ENCODE assay signal across 1 cellular context in the genomic region with DNA sequence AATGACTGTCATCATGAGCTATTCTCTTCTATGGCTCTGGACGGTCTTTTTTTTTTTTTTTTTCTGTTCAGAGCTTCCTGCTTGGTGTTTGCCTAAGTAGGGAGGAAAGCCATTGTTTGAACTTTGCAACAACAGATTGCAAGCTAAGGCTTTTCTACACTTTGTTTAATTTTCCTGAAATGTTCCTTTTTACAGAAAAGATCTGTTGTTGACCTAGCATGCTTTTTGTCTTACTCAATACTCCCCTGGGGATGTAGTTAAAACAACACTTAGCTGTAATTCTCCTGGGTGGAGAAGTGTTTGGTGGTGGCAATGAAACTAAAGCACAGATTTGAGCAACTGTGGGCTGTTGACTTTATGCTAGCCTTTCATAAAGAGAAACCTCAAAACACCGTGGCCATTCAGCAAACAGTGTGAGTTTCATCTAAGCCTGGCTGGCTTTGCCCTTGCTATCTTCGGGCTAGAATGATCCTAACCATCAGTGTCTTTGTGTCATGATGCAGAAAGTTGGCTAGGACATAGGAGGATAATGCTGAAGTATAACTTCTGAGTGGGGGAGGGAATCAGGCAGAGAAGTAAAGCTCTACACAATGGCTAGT.
TF ChIP-seq lines count a peak whose summit lies in the region.

No MANE protein-coding gene starts in this region.

TF ChIP-seq in GM12878, 131 proteins besides CTCF, POLR2A, EP300 and RAD21 (continued from another document and continues in another):
- TF ChIP-seq IRF5 (IDR thresholded peaks at IDR 0.05; ENCODE audit: borderline replicate concordance) (no peak), ESRRA (IDR thresholded peaks at IDR 0.05; ENCODE audit: low read length) (no peak), YY1 (IDR thresholded peaks at IDR 0.05; ENCODE audit: low read depth, low read length) (no peak), CBFB (IDR thresholded peaks at IDR 0.05; ENCODE audit: low read depth) (no peak), SPI1 (IDR thresholded peaks at IDR 0.05; ENCODE audit: borderline replicate concordance, insufficient read depth, low read depth, low read length) (no peak), RFX5 (IDR thresholded peaks at IDR 0.05; ENCODE audit: low read depth, low read length) (no peak), MYB (IDR thresholded peaks at IDR 0.05; ENCODE audit: borderline replicate concordance, low read depth, low read length) (no peak), CEBPB (IDR thresholded peaks at IDR 0.05; ENCODE audit: borderline replicate concordance in 1 of 2, low read depth in 2 of 2, low read length in 2 of 2) (no peak), E4F1 (IDR thresholded peaks at IDR 0.05; ENCODE audit: borderline replicate concordance, partially characterized antibody) (no peak), NFXL1 (IDR thresholded peaks at IDR 0.05; ENCODE audit: borderline replicate concordance) (no peak), MEF2B (IDR thresholded peaks at IDR 0.05; ENCODE audit: partially characterized antibody, poor library complexity, severe bottlenecking) (peak; percentile 94), LARP7 (IDR thresholded peaks at IDR 0.05) (no peak), NRF1 (conservative IDR thresholded peaks at IDR 0.05; ENCODE audit: low read depth, low read length) (no peak), TCF7 (IDR thresholded peaks at IDR 0.05; ENCODE audit: borderline replicate concordance) (no peak), ATF7 (IDR thresholded peaks at IDR 0.05; ENCODE audit: low read depth) (peak; percentile 47), BHLHE40 (IDR thresholded peaks at IDR 0.05; ENCODE audit: borderline replicate concordance in 1 of 2, low read depth in 2 of 2, low read length in 1 of 2) (peak; percentile 52 to 69; a peak in 2 of 4 replicates), ZNF24 (IDR thresholded peaks at IDR 0.05) (peak; percentile 28; the same call in 1 of the 2 replicates), NFIC (IDR thresholded peaks at IDR 0.05; ENCODE audit: low read depth, low read length) (peak; percentile 67), HDGF (IDR thresholded peaks at IDR 0.05) (no peak), E2F4 (IDR thresholded peaks at IDR 0.05; ENCODE audit: low read depth, low read length) (no peak), ZBTB4 (CRISPR knock-in tag; IDR thresholded peaks at IDR 0.05) (no peak), CBX3 (IDR thresholded peaks at IDR 0.05; ENCODE audit: borderline replicate concordance, low read depth) (no peak), JUND (IDR thresholded peaks at IDR 0.05; ENCODE audit: low read depth, low read length) (no peak), TBL1XR1 (IDR thresholded peaks at IDR 0.05; ENCODE audit: low read depth, low read length) (peak; percentile 82), ZNF274 (IDR thresholded peaks at IDR 0.05; ENCODE audit: insufficient read depth, insufficient read length) (no peak), FOXK2 (IDR thresholded peaks at IDR 0.05) (no peak), BRCA1 (IDR thresholded peaks at IDR 0.05; ENCODE audit: low read depth, low read length) (no peak), HDAC6 (IDR thresholded peaks at IDR 0.05; ENCODE audit: unreplicated experiment) (no peak)
- TF ChIP-seq, protein P1, sequence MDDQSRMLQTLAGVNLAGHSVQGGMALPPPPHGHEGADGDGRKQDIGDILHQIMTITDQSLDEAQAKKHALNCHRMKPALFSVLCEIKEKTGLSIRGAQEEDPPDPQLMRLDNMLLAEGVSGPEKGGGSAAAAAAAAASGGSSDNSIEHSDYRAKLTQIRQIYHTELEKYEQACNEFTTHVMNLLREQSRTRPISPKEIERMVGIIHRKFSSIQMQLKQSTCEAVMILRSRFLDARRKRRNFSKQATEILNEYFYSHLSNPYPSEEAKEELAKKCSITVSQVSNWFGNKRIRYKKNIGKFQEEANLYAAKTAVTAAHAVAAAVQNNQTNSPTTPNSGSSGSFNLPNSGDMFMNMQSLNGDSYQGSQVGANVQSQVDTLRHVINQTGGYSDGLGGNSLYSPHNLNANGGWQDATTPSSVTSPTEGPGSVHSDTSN (IDR thresholded peaks at IDR 0.05; ENCODE audit: insufficient replicate concordance, low read depth, low read length): no peak
- TF ChIP-seq, protein P2, sequence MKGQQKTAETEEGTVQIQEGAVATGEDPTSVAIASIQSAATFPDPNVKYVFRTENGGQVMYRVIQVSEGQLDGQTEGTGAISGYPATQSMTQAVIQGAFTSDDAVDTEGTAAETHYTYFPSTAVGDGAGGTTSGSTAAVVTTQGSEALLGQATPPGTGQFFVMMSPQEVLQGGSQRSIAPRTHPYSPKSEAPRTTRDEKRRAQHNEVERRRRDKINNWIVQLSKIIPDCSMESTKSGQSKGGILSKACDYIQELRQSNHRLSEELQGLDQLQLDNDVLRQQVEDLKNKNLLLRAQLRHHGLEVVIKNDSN (IDR thresholded peaks at IDR 0.05; ENCODE audit: borderline replicate concordance, extremely low read length, insufficient read depth, low read depth, low read length): no peak
- TF ChIP-seq, protein P3, sequence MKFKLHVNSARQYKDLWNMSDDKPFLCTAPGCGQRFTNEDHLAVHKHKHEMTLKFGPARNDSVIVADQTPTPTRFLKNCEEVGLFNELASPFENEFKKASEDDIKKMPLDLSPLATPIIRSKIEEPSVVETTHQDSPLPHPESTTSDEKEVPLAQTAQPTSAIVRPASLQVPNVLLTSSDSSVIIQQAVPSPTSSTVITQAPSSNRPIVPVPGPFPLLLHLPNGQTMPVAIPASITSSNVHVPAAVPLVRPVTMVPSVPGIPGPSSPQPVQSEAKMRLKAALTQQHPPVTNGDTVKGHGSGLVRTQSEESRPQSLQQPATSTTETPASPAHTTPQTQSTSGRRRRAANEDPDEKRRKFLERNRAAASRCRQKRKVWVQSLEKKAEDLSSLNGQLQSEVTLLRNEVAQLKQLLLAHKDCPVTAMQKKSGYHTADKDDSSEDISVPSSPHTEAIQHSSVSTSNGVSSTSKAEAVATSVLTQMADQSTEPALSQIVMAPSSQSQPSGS (IDR thresholded peaks at IDR 0.05; ENCODE audit: low read length): peak; percentile 67
- TF ChIP-seq, protein P4, sequence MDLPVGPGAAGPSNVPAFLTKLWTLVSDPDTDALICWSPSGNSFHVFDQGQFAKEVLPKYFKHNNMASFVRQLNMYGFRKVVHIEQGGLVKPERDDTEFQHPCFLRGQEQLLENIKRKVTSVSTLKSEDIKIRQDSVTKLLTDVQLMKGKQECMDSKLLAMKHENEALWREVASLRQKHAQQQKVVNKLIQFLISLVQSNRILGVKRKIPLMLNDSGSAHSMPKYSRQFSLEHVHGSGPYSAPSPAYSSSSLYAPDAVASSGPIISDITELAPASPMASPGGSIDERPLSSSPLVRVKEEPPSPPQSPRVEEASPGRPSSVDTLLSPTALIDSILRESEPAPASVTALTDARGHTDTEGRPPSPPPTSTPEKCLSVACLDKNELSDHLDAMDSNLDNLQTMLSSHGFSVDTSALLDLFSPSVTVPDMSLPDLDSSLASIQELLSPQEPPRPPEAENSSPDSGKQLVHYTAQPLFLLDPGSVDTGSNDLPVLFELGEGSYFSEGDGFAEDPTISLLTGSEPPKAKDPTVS (IDR thresholded peaks at IDR 0.05; ENCODE audit: low read depth, low read length): no peak
- TF ChIP-seq, protein P5, sequence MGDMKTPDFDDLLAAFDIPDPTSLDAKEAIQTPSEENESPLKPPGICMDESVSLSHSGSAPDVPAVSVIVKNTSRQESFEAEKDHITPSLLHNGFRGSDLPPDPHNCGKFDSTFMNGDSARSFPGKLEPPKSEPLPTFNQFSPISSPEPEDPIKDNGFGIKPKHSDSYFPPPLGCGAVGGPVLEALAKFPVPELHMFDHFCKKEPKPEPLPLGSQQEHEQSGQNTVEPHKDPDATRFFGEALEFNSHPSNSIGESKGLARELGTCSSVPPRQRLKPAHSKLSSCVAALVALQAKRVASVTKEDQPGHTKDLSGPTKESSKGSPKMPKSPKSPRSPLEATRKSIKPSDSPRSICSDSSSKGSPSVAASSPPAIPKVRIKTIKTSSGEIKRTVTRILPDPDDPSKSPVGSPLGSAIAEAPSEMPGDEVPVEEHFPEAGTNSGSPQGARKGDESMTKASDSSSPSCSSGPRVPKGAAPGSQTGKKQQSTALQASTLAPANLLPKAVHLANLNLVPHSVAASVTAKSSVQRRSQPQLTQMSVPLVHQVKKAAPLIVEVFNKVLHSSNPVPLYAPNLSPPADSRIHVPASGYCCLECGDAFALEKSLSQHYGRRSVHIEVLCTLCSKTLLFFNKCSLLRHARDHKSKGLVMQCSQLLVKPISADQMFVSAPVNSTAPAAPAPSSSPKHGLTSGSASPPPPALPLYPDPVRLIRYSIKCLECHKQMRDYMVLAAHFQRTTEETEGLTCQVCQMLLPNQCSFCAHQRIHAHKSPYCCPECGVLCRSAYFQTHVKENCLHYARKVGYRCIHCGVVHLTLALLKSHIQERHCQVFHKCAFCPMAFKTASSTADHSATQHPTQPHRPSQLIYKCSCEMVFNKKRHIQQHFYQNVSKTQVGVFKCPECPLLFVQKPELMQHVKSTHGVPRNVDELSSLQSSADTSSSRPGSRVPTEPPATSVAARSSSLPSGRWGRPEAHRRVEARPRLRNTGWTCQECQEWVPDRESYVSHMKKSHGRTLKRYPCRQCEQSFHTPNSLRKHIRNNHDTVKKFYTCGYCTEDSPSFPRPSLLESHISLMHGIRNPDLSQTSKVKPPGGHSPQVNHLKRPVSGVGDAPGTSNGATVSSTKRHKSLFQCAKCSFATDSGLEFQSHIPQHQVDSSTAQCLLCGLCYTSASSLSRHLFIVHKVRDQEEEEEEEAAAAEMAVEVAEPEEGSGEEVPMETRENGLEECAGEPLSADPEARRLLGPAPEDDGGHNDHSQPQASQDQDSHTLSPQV (IDR thresholded peaks at IDR 0.05): no peak
- TF ChIP-seq, protein P6, sequence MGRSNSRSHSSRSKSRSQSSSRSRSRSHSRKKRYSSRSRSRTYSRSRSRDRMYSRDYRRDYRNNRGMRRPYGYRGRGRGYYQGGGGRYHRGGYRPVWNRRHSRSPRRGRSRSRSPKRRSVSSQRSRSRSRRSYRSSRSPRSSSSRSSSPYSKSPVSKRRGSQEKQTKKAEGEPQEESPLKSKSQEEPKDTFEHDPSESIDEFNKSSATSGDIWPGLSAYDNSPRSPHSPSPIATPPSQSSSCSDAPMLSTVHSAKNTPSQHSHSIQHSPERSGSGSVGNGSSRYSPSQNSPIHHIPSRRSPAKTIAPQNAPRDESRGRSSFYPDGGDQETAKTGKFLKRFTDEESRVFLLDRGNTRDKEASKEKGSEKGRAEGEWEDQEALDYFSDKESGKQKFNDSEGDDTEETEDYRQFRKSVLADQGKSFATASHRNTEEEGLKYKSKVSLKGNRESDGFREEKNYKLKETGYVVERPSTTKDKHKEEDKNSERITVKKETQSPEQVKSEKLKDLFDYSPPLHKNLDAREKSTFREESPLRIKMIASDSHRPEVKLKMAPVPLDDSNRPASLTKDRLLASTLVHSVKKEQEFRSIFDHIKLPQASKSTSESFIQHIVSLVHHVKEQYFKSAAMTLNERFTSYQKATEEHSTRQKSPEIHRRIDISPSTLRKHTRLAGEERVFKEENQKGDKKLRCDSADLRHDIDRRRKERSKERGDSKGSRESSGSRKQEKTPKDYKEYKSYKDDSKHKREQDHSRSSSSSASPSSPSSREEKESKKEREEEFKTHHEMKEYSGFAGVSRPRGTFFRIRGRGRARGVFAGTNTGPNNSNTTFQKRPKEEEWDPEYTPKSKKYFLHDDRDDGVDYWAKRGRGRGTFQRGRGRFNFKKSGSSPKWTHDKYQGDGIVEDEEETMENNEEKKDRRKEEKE (IDR thresholded peaks at IDR 0.05): no peak
